In genomic region chr1:26723013-26723991, GRCh38 we compare ENCODE assay signal across 1 cellular context.
TF ChIP-seq lines count a peak whose summit lies in the region.

No MANE protein-coding gene starts in this region.

TF ChIP-seq in SK-N-SH, 30 proteins besides CTCF, POLR2A, EP300 and RAD21 (continued from another document):
- TF ChIP-seq USF2 (IDR thresholded peaks at IDR 0.05; ENCODE audit: borderline replicate concordance, low read depth, low read length) = peak; percentile 67; the same call in 1 of the 2 replicates
- peak; percentile 84 for TF ChIP-seq TCF12 (IDR thresholded peaks at IDR 0.05)
- TF ChIP-seq NFIC (IDR thresholded peaks at IDR 0.05; ENCODE audit: borderline replicate concordance) = peak; percentile 95
- peak; percentile 97 for TF ChIP-seq SIN3A (IDR thresholded peaks at IDR 0.05; ENCODE audit: borderline replicate concordance, low read depth, low read length)
- TF ChIP-seq JUND (IDR thresholded peaks at IDR 0.05) = peak; percentile 15; the same call in 1 of the 2 replicates
- TF ChIP-seq MXI1 (IDR thresholded peaks at IDR 0.05; ENCODE audit: low read depth, low read length) = peak; percentile 84; the same call in 1 of the 2 replicates
- TF ChIP-seq MEF2A (IDR thresholded peaks at IDR 0.05; ENCODE audit: borderline replicate concordance, low read depth) = peak; percentile 88; the same call in 1 of the 2 replicates
- TF ChIP-seq GABPA (IDR thresholded peaks at IDR 0.05; ENCODE audit: low read depth) = no peak
- no peak for TF ChIP-seq IRF3 (IDR thresholded peaks at IDR 0.05; ENCODE audit: low read depth, low read length)
- 0 out of 2 replicates have a peak, but pooled peaks have one; percentile 23 for TF ChIP-seq REST (IDR thresholded peaks at IDR 0.05; ENCODE audit: low read depth, low read length)
- no peak for TF ChIP-seq NRF1 (IDR thresholded peaks at IDR 0.05; ENCODE audit: low read depth, low read length)
